8 cellular contexts compared by ENCODE assay signal in the genomic region with DNA sequence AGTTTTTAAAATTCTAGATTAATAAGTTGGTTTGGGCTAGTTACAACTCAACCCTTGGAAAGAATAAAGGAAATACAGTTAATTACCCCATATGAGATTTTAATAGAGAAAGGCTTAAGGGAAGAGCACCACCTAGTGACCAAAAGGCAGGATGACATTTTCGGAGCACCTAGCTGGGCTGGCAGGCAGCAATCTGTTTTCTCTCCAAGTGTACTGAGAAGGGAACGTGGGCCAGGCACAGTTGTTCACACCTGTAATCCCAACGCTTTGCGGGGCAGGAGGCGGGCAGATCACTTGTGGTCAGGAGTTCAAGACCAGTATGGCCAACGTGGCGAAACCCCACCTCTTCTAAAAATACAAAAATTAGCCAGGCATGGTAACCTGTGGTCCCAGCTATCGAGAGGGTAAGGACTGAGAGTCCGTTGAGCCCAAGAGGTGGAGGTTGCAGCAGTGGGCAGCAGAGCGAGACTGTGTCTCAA. TPM values are rescaled to one million over a fixed set of nuclear protein-coding genes. Genes with fewer than 3 reads are reported as not detected.
DNase-seq lines count a peak whose midpoint lies in the region; ATAC-seq, FAIRE-seq and TF ChIP-seq lines count a peak whose summit lies in the region.
"Not testable (repeated sequence)": the region's sequence is repeated elsewhere in the genome, so short reads cannot be mapped to it uniquely, and the experiment has no call there.

No MANE protein-coding gene starts in this region.

- H3K27me3 Mint-ChIP-seq in activated T-cell treated with anti-CD3 and anti-CD28 coated beads, Interleukin-2, amount 50 U/mL, for 24 hours; chondrocyte (ENCODE audit: low read depth); memory B cell: not testable (repeated sequence)

- not testable (repeated sequence) for H3K27me3 ChIP-seq in OCI-LY3 (ENCODE audit: low read depth, low read length)

- H3K4me1 Mint-ChIP-seq in activated T-cell treated with anti-CD3 and anti-CD28 coated beads, Interleukin-2, amount 50 U/mL, for 24 hours (ENCODE audit: low read depth): peaks cover 14% of the 10 kb centered on the region
- H3K4me1 Mint-ChIP-seq in chondrocyte (ENCODE audit: low read depth); memory B cell: not testable (repeated sequence)

- not testable (repeated sequence) for H3K79me2 ChIP-seq in OCI-LY3 (ENCODE audit: low read length)

- not testable (repeated sequence) for H3K4me1 ChIP-seq in OCI-LY3 (ENCODE audit: low read length)

- not testable (repeated sequence) for H3K4me3 ChIP-seq in AG10803 (ENCODE audit: low read length); OCI-LY3 (ENCODE audit: low read length)

- H3K36me3 ChIP-seq in OCI-LY3 (replicated peaks; ENCODE audit: low read depth, low read length): peaks cover 27% of the 10 kb centered on the region

- peak; percentile 5 for FAIRE-seq in GM12892 (lab: Jason Lieb, UNC)

- intact Hi-C loops in Right ventricle myocardium inferior (cut with DNase I); sciatic nerve (cut with DNase I): not testable (repeated sequence)

- TF ChIP-seq CTCF in AG10803 (conservative IDR thresholded peaks at IDR 0.05; ENCODE audit: low read length): peak; percentile 17
- peak; percentile 20 for TF ChIP-seq CTCF in OCI-LY3 (IDR thresholded peaks at IDR 0.05; ENCODE audit: low read depth, low read length)
- peak; percentile 76 for TF ChIP-seq CTCF in chondrocyte (IDR thresholded peaks at IDR 0.05)

- DNase-seq in AG10803 (ENCODE audit: low read depth); GM12892 (ENCODE audit: insufficient read length); activated T-cell treated with anti-CD3 and anti-CD28 coated beads, Interleukin-2, amount 50 U/mL, for 24 hours; chondrocyte (ENCODE audit: low spot score); Right ventricle myocardium inferior (ENCODE audit: missing footprints); memory B cell (ENCODE audit: low spot score in 2 of 2); sciatic nerve (ENCODE audit: low spot score): not testable (repeated sequence)

- peaks cover 91% of the 10 kb centered on the region for H3K36me3 Mint-ChIP-seq in activated T-cell treated with anti-CD3 and anti-CD28 coated beads, Interleukin-2, amount 50 U/mL, for 24 hours (ENCODE audit: low read depth)
- H3K36me3 Mint-ChIP-seq in chondrocyte (ENCODE audit: low read depth) (peaks cover 26% of the 10 kb centered on the region), memory B cell (peaks cover 14% of the 10 kb centered on the region)

- not testable (repeated sequence) for H3K4me2 ChIP-seq in OCI-LY3 (ENCODE audit: low read length)

- TF ChIP-seq POLR2A in GM12892 (IDR thresholded peaks at IDR 0.05; ENCODE audit: low read depth, low read length): not testable (repeated sequence)

- H3K9me3 ChIP-seq in OCI-LY3 (ENCODE audit: insufficient read depth, low read length): not testable (repeated sequence)

- H3K27ac ChIP-seq in OCI-LY3 (ENCODE audit: low read length): not testable (repeated sequence)

- peak; percentile 75 for ATAC-seq in Right ventricle myocardium inferior
- ATAC-seq in memory B cell (ENCODE audit: low read depth): peak; percentile 66
- ATAC-seq in sciatic nerve: peak; percentile 87

- not testable (repeated sequence) for H2AFZ ChIP-seq in OCI-LY3 (ENCODE audit: low read depth, low read length)

- not testable (repeated sequence) for H3K9me3 Mint-ChIP-seq in activated T-cell treated with anti-CD3 and anti-CD28 coated beads, Interleukin-2, amount 50 U/mL, for 24 hours; chondrocyte (ENCODE audit: low read depth); memory B cell

- peak overlapping the region; percentile 37 for H3K27ac Mint-ChIP-seq in activated T-cell treated with anti-CD3 and anti-CD28 coated beads, Interleukin-2, amount 50 U/mL, for 24 hours
- H3K27ac Mint-ChIP-seq in chondrocyte (ENCODE audit: unreplicated experiment): peak overlapping the region; percentile 32
- not testable (repeated sequence) for H3K27ac Mint-ChIP-seq in memory B cell

- H4K20me1 ChIP-seq in OCI-LY3 (ENCODE audit: insufficient read depth, low read length): not testable (repeated sequence)

- H3K4me3 Mint-ChIP-seq in activated T-cell treated with anti-CD3 and anti-CD28 coated beads, Interleukin-2, amount 50 U/mL, for 24 hours; chondrocyte (ENCODE audit: unreplicated experiment); memory B cell: not testable (repeated sequence)

- H3K9ac ChIP-seq in OCI-LY3 (ENCODE audit: low read length): not testable (repeated sequence)

RNA-seq across cellular contexts. Expression of a gene that starts 16.5 kb away (rescaled TPM):
- 42.4 TPM for polyA plus RNA-seq in GM12892 (2012; ENCODE audit: missing spikeins)
- 47.4 to 50.3 TPM (median 49.3 TPM) in 3 replicates for total RNA-seq in chondrocyte
- 26.0 TPM for total RNA-seq in Right ventricle myocardium inferior
- 47.4 TPM for total RNA-seq in sciatic nerve

RNA-seq across cellular contexts. Expression of a gene that starts 21.7 kb away (rescaled TPM):
- 22.2 TPM for polyA plus RNA-seq in GM12892 (2012; ENCODE audit: missing spikeins)
- total RNA-seq in chondrocyte (24.4 to 25.8 TPM (median 25.1 TPM) in 3 replicates), Right ventricle myocardium inferior (21.5 TPM), sciatic nerve (28.8 TPM)

Comparison
In these comparisons a context has a peak if more than half of its experiments do, and no peak if none do; other contexts are left out.
1. CTCF ChIP-seq: peak in every context shown above with its lines; median percentile 76 in chondrocyte; 20 in OCI-LY3; 17 in AG10803.